Comparison of ENCODE assay signal across 8 cellular contexts in genomic region chr5:74648835-74649286, GRCh38. TPM values are rescaled to one million over a fixed set of nuclear protein-coding genes. Genes with fewer than 3 reads are reported as not detected.
DNase-seq lines count a peak whose midpoint lies in the region; ATAC-seq, FAIRE-seq and TF ChIP-seq lines count a peak whose summit lies in the region.

No MANE protein-coding gene starts in this region.

- H4K20me1 ChIP-seq in HepG2 (ENCODE audit: insufficient read depth, low read length) = no peaks in the 10 kb centered on the region

- H3K9me3 ChIP-seq in HepG2 (ENCODE audit: low read length) = no peaks in the 10 kb centered on the region
- H3K9me3 ChIP-seq in tibial artery = no peaks in the 10 kb centered on the region

- no peak for TF ChIP-seq POLR2A in HepG2 (IDR thresholded peaks at IDR 0.05; ENCODE audit: insufficient read depth in 1 of 2, low read depth in 2 of 2, low read length in 2 of 2)

- 0% methylated on average over 6 of the region's 6 CpGs for WGBS in HepG2 (ENCODE audit: low lambda C conversion rate)

- peak; percentile 87 for FAIRE-seq in HepG2 (lab: Jason Lieb, UNC)

- TF ChIP-seq CTCF in HepG2 (CRISPR knock-in tag; IDR thresholded peaks at IDR 0.05) = peak; percentile 87
- peak; percentile 65 to 75 for TF ChIP-seq CTCF in tibial artery (IDR thresholded peaks at IDR 0.05)

- H3K9ac ChIP-seq in HepG2 (ENCODE audit: insufficient read depth, low read depth, low read length) = no peak overlapping the region

- no peaks in the 10 kb centered on the region for H3K79me2 ChIP-seq in HepG2 (ENCODE audit: insufficient read depth, low read length)

- peak; percentile 88 for TF ChIP-seq RAD21 in HepG2 (CRISPR knock-in tag; IDR thresholded peaks at IDR 0.05)

- POLR2A ChIA-PET in HepG2 (lab: Yijun Ruan, JAX) = interaction anchor here (1.7 kb wide), 1 partner anchor 8 kb away, joined by 6 read pairs; the partner anchor contains the start of gene ENC1

- in situ Hi-C loops in HepG2 (cut with HindIII; ENCODE audit: extremely low pct_ligation_motif_present, low pct_unique_long_range_greater_than_20kb) = loop anchor here (5.0 to 10.0 kb wide), 2 partner anchors 604 to 747 kb away; no protein-coding TSS in a partner anchor

- peak; percentile 80 for DNase-seq in DMS 273 (lab: John Stamatoyannopoulos, UW; ENCODE audit: unreplicated experiment)
- DNase-seq in KG1 (lab: John Stamatoyannopoulos, UW) = peak; percentile 53
- DNase-seq in RPMI8226 = peak; percentile 80
- peak; percentile 81 for DNase-seq in cerebellar cortex (ENCODE audit: low spot score)
- DNase-seq in HepG2 (ENCODE audit: low spot score) = peak; percentile 62
- no peak for DNase-seq in tibial artery

- TF ChIP-seq EP300 in HepG2 (IDR thresholded peaks at IDR 0.05; ENCODE audit: low read depth in 2 of 2, low read length in 2 of 2) (no peak), HepG2 (CRISPR knock-in tag; IDR thresholded peaks at IDR 0.05; ENCODE audit: borderline replicate concordance) (no peak)

- 0 out of 5 replicates have a peak, but pooled peaks cover 0 to 3% of the 10 kb centered on the region in 2 experiments for H3K27me3 ChIP-seq in HepG2 (ENCODE audit: control insufficient read depth in 1 of 2, insufficient read depth in 2 of 2, low read length in 2 of 2)
- no peaks in the 10 kb centered on the region for H3K27me3 ChIP-seq in tibial artery

- CTCF ChIA-PET in HepG2 (lab: Yijun Ruan, JAX; ENCODE audit: low intra/inter-chr PET ratio, low total read pairs) = interaction anchor here (0.6 to 2.8 kb wide), 8 partner anchors 252 to 746 kb away, joined by 3 to 25 read pairs (median 4); no protein-coding TSS in a partner anchor

- H3K4me3 ChIP-seq in HepG2 (replicated peaks in 1 of 3; ENCODE audit: insufficient read depth in 1 of 3, low read depth in 2 of 3, low read length in 3 of 3) (peak overlapping the region in 1 of 3 experiments; percentile 49; a peak in 2 of 6 replicates), tibial artery (no peak overlapping the region)

- intact Hi-C loops in HepG2 (cut with micrococcal nuclease; ENCODE audit: unreplicated experiment) = loop anchor here (1.0 to 2.0 kb wide), 6 partner anchors 254 to 747 kb away; no protein-coding TSS in a partner anchor
- intact Hi-C loops in tibial artery (cut with DNase I; ENCODE audit: low total_unique reads) = loop anchor here (10.0 kb wide), 1 partner anchor 614 kb away; no protein-coding TSS in a partner anchor

- BruUV-seq in HepG2 (replicated peaks; lab: Mats Ljungman, UMichigan) = no TSS peak

- H3K27ac ChIP-seq in HepG2 (ENCODE audit: extremely low read length, insufficient read depth, low read length) = no peak overlapping the region
- H3K27ac ChIP-seq in tibial artery = no peak overlapping the region

- H3K36me3 ChIP-seq in HepG2 (replicated peaks in 1 of 2; ENCODE audit: control insufficient read depth in 1 of 2, insufficient read depth in 2 of 2, low read length in 2 of 2) (no peaks in the 10 kb centered on the region), tibial artery (no peaks in the 10 kb centered on the region)

- H3K4me2 ChIP-seq in HepG2 (ENCODE audit: low read depth, low read length) = peak overlapping the region; percentile 77

- peak; percentile 72 for ATAC-seq in GM19463 (IDR thresholded peaks at IDR 0.05; ENCODE audit: unreplicated experiment)
- ATAC-seq in HepG2 = peak; percentile 96
- no peak for ATAC-seq in GM18520 (IDR thresholded peaks at IDR 0.05; ENCODE audit: unreplicated experiment)

- H3K4me1 ChIP-seq in HepG2 (ENCODE audit: insufficient read depth, low read length) (peaks cover 46% of the 10 kb centered on the region), tibial artery (peaks cover 0 to 9% (median 3%) of the 10 kb centered on the region in 4 donors)

- H2AFZ ChIP-seq in HepG2 (ENCODE audit: low read length) = no peak overlapping the region

TF ChIP-seq in HepG2, 621 proteins besides CTCF, POLR2A, EP300 and RAD21 (continues in another document):
- TF ChIP-seq MAFF (IDR thresholded peaks at IDR 0.05; ENCODE audit: low read depth, low read length) (peak; percentile 54), RFXANK (CRISPR knock-in tag; IDR thresholded peaks at IDR 0.05) (0 out of 2 replicates have a peak, but pooled peaks have one; percentile 26), SRSF4 (IDR thresholded peaks at IDR 0.05; ENCODE audit: low read depth, low read length, poor library complexity, severe bottlenecking) (no peak), HMG20B (CRISPR knock-in tag; conservative IDR thresholded peaks at IDR 0.05) (no peak), TARDBP (CRISPR knock-in tag; IDR thresholded peaks at IDR 0.05) (peak; percentile 38; the same call in 1 of the 2 replicates), NFRKB (IDR thresholded peaks at IDR 0.05) (no peak), IKZF5 (CRISPR knock-in tag; IDR thresholded peaks at IDR 0.05) (0 out of 2 replicates have a peak, but pooled peaks have one; percentile 30), ISL2 (CRISPR knock-in tag; IDR thresholded peaks at IDR 0.05) (0 out of 2 replicates have a peak, but pooled peaks have one; percentile 19), TBP (CRISPR knock-in tag; IDR thresholded peaks at IDR 0.05) (no peak), CEBPG (CRISPR knock-in tag; IDR thresholded peaks at IDR 0.05) (0 out of 2 replicates have a peak, but pooled peaks have one; percentile 17), RBFOX2 (IDR thresholded peaks at IDR 0.05; ENCODE audit: low read depth, low read length) (no peak)

RNA-seq across cellular contexts. Expression of gene ENC1, which starts 8.3 kb away (rescaled TPM):
- 63.8 and 69.9 TPM in 2 replicates for total RNA-seq in HepG2 (2016; rRNA removed; fragmentation: Illumina TruSeq; extraction: Trizol)
- 33.8 and 33.9 TPM in 2 replicates for total RNA-seq in HepG2 (2016; cell fraction: cytosol; rRNA removed; fragmentation: Illumina TruSeq; extraction: Trizol; ENCODE audit: low read depth)
- total RNA-seq in HepG2 (2016; cell fraction: insoluble cytoplasmic fraction; rRNA removed; fragmentation: Illumina TruSeq; extraction: Trizol) = 61.8 and 63.2 TPM in 2 replicates
- 48.4 and 54.2 TPM in 2 replicates for total RNA-seq in HepG2 (2016; cell fraction: membrane; rRNA removed; fragmentation: Illumina TruSeq; extraction: Trizol)
- 60.3 and 63.7 TPM in 2 replicates for total RNA-seq in HepG2 (2016; cell fraction: nucleus; rRNA removed; fragmentation: Illumina TruSeq; extraction: Trizol)
- polyA plus RNA-seq in HepG2 (2011; rRNA removed) = 61.6 and 64.4 TPM in 2 replicates
- 32.3 and 55.9 TPM in 2 replicates for polyA plus RNA-seq in HepG2 (2011; cell fraction: cytosol; rRNA removed)
- 251 and 317 TPM in 2 replicates for polyA plus RNA-seq in HepG2 (2011; cell fraction: nucleus; rRNA removed)
- 54.2 and 69.2 TPM in 2 replicates for polyA plus RNA-seq in HepG2 (2012)
- polyA plus RNA-seq in HepG2 (2016; cell fraction: cytosol; fragmentation: Illumina TruSeq; extraction: Trizol; ENCODE audit: low read depth) = 2.0 and 2.4 TPM in 2 replicates
- 40.2 and 43.8 TPM in 2 replicates for polyA plus RNA-seq in HepG2 (2016; cell fraction: insoluble cytoplasmic fraction; fragmentation: Illumina TruSeq; extraction: Trizol; ENCODE audit: low read depth)
- 9.1 and 9.2 TPM in 2 replicates for polyA plus RNA-seq in HepG2 (2016; cell fraction: membrane; fragmentation: Illumina TruSeq; extraction: Trizol; ENCODE audit: low read depth)
- polyA plus RNA-seq in HepG2 (2016; cell fraction: nucleus; fragmentation: Illumina TruSeq; extraction: Trizol; ENCODE audit: insufficient read depth, low read depth) = 102 and 108 TPM in 2 replicates
- 0.19 and 296 TPM in 2 replicates for polyA minus RNA-seq in HepG2 (2011; rRNA and poly(A)+ RNA removed; ENCODE audit: low replicate concordance)
- 71.8 and 103 TPM in 2 replicates for polyA minus RNA-seq in HepG2 (2011; cell fraction: cytosol; rRNA and poly(A)+ RNA removed)
- 162 and 227 TPM in 2 replicates for polyA minus RNA-seq in HepG2 (2011; cell fraction: nucleus; rRNA and poly(A)+ RNA removed)

RNA-seq across cellular contexts. Expression of gene HEXB, which starts 36.2 kb away (rescaled TPM):
- total RNA-seq in HepG2 (2016; rRNA removed; fragmentation: Illumina TruSeq; extraction: Trizol) = 43.7 and 100 TPM in 2 replicates
- 17.8 and 19.0 TPM in 2 replicates for total RNA-seq in HepG2 (2016; cell fraction: cytosol; rRNA removed; fragmentation: Illumina TruSeq; extraction: Trizol; ENCODE audit: low read depth)
- 43.7 and 98.9 TPM in 2 replicates for total RNA-seq in HepG2 (2016; cell fraction: insoluble cytoplasmic fraction; rRNA removed; fragmentation: Illumina TruSeq; extraction: Trizol)
- 29.3 and 30.7 TPM in 2 replicates for total RNA-seq in HepG2 (2016; cell fraction: membrane; rRNA removed; fragmentation: Illumina TruSeq; extraction: Trizol)
- 77.9 and 100 TPM in 2 replicates for total RNA-seq in HepG2 (2016; cell fraction: nucleus; rRNA removed; fragmentation: Illumina TruSeq; extraction: Trizol)
- 83.0 and 104 TPM in 2 replicates for polyA plus RNA-seq in HepG2 (2011; rRNA removed)
- polyA plus RNA-seq in HepG2 (2011; cell fraction: cytosol; rRNA removed) = 53.4 and 70.9 TPM in 2 replicates
- polyA plus RNA-seq in HepG2 (2011; cell fraction: nucleus; rRNA removed) = 34.2 and 37.1 TPM in 2 replicates
- 83.2 and 103 TPM in 2 replicates for polyA plus RNA-seq in HepG2 (2012)
- 13.9 and 17.9 TPM in 2 replicates for polyA plus RNA-seq in HepG2 (2016; cell fraction: cytosol; fragmentation: Illumina TruSeq; extraction: Trizol; ENCODE audit: low read depth)
- polyA plus RNA-seq in HepG2 (2016; cell fraction: insoluble cytoplasmic fraction; fragmentation: Illumina TruSeq; extraction: Trizol; ENCODE audit: low read depth) = 41.8 and 42.7 TPM in 2 replicates
- 23.1 and 23.4 TPM in 2 replicates for polyA plus RNA-seq in HepG2 (2016; cell fraction: membrane; fragmentation: Illumina TruSeq; extraction: Trizol; ENCODE audit: low read depth)
- polyA plus RNA-seq in HepG2 (2016; cell fraction: nucleus; fragmentation: Illumina TruSeq; extraction: Trizol; ENCODE audit: insufficient read depth, low read depth) = 116 and 128 TPM in 2 replicates
- polyA minus RNA-seq in HepG2 (2011; rRNA and poly(A)+ RNA removed; ENCODE audit: low replicate concordance) = 55.9 and 60.1 TPM in 2 replicates
- polyA minus RNA-seq in HepG2 (2011; cell fraction: cytosol; rRNA and poly(A)+ RNA removed) = 39.4 and 45.6 TPM in 2 replicates
- polyA minus RNA-seq in HepG2 (2011; cell fraction: nucleus; rRNA and poly(A)+ RNA removed) = 36.4 and 36.8 TPM in 2 replicates

Comparison
In these comparisons a context has a peak if more than half of its experiments do, and no peak if none do; other contexts are left out.
1. DNase-seq: peak in DMS 273 (single experiment), KG1 (single experiment), RPMI8226 (single experiment), cerebellar cortex (single experiment) and HepG2 (single experiment); none in tibial artery (0 of 2).